Comparison of ENCODE assay signal across 11 cellular contexts in the genomic region with DNA sequence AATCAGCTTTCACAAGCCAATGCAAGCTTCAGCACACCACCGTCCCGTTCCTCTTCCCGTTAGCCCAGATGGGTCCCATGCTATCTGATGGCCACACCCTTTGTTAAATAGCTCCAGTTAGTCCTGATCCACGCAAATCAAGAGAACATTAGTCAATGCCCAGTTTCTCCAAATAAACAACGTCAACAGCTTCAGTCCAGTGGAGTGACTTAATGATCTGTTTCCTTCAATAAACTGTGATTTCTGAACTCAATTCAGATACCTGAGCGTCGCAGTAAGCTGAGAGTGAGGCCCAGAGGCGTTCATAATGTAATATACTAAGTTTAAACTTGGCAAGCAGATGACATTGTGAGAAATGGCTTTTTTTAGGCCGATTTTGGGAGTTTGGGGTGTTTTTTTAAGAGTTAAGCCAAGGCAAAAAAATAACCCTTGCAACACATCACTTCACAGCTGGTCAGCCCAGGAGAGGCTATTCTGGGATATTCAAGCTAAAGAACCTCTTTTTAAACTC.
DNase-seq lines count a peak whose midpoint lies in the region; ATAC-seq and TF ChIP-seq lines count a peak whose summit lies in the region.
"Had no signal": no experiment of that assay in that cellular context is flagged by ENCODE, and none has a peak within 500 bp of the region (broad histone marks: within the 10 kb centered on the region; RNA-seq: fewer than 3 reads in every experiment).

No MANE protein-coding gene starts in this region.

- H3K36me3 ChIP-seq in IMR-90 (ENCODE audit: control insufficient read depth, insufficient read depth, low read length) (no peaks in the 10 kb centered on the region), esophagus squamous epithelium (no peaks in the 10 kb centered on the region), mucosa of rectum (ENCODE audit: control insufficient read depth in 2 of 2, insufficient read depth in 2 of 2, low read length in 2 of 2) (no peaks in the 10 kb centered on the region), transverse colon (no peaks in the 10 kb centered on the region)

- 83% methylated on average over 2 of the region's 9 CpGs; no CpG with 5 or more reads in 1 of the 2 experiments for WGBS in IMR-90 (ENCODE audit: extremely low coverage in 2 of 2, insufficient read length in 1 of 2), 2 experiments
- WGBS in esophagus squamous epithelium, 2 donors = 30 to 34% methylated on average over 9 of the region's 9 CpGs
- 73 to 75% methylated on average over 7 to 9 of the region's 9 CpGs for WGBS in transverse colon (ENCODE audit: low coverage in 1 of 2), 2 donors

- H2AK9ac ChIP-seq in IMR-90 (replicated peaks; ENCODE audit: low read depth, low read length, poor library complexity) = no peak overlapping the region

- peaks cover 26% of the 10 kb centered on the region for H3K4me1 ChIP-seq in IMR-90 (ENCODE audit: control insufficient read depth, insufficient read depth, low read length)
- H3K4me1 ChIP-seq in esophagus squamous epithelium = peaks cover 63 to 97% (median 80%) of the 10 kb centered on the region in 3 donors
- H3K4me1 ChIP-seq in mucosa of rectum (ENCODE audit: control insufficient read depth in 2 of 2, insufficient read depth in 2 of 2, low read length in 2 of 2) = peaks cover 10 to 20% of the 10 kb centered on the region in 2 donors
- peaks cover 12 to 50% (median 32%) of the 10 kb centered on the region in 4 donors for H3K4me1 ChIP-seq in transverse colon

- H2AFZ ChIP-seq in IMR-90 (replicated peaks; ENCODE audit: low read length, poor library complexity) = no peak overlapping the region

- DNase-seq in IMR-90 (peak; percentile 24), esophagus squamous epithelium (lab: John Stamatoyannopoulos, UW) (no peak), transverse colon (no peak), NCI-H2196 treated with DMSO at 0.1 percent for 48 hours (lab: John Stamatoyannopoulos, UW; ENCODE audit: unreplicated experiment) (no peak)
- DNase-seq: activated CD4-positive, CD25-positive, alpha-beta regulatory T cell; NCI-H345; posterior cingulate gyrus had no signal

- no peak overlapping the region for H3K56ac ChIP-seq in IMR-90 (ENCODE audit: extremely low read depth, insufficient read depth, low read length)

- H3K4me3 ChIP-seq in IMR-90 (ENCODE audit: insufficient read depth, low read depth, low read length) (no peak overlapping the region), esophagus squamous epithelium (no peak overlapping the region), mucosa of rectum (ENCODE audit: low read length in 2 of 2) (no peak overlapping the region), transverse colon (no peak overlapping the region)

- dilution Hi-C loops in IMR-90 (cut with HindIII; ENCODE audit: low sequenced_read_pairs, unreplicated experiment) = no loop called here

- H3K18ac ChIP-seq in IMR-90 (ENCODE audit: low read depth, low read length) = peak overlapping the region; percentile 30

- peak overlapping the region; percentile 82 for H2BK120ac ChIP-seq in IMR-90 (ENCODE audit: low read depth, low read length)

- TF ChIP-seq CTCF in IMR-90 (conservative IDR thresholded peaks at IDR 0.05; ENCODE audit: low read depth, low read length) (no peak), esophagus squamous epithelium (IDR thresholded peaks at IDR 0.05) (no peak), transverse colon (IDR thresholded peaks at IDR 0.05) (no peak)

- ATAC-seq in IMR-90 (ENCODE audit: low read depth) (no peak), GM21367 (IDR thresholded peaks at IDR 0.05; ENCODE audit: unreplicated experiment) (no peak), GM18502 (IDR thresholded peaks at IDR 0.05; ENCODE audit: poor library complexity, unreplicated experiment) (no peak), GM21360 (IDR thresholded peaks at IDR 0.05; ENCODE audit: unreplicated experiment) (no peak)

- peak overlapping the region; percentile 65 for H4K91ac ChIP-seq in IMR-90 (ENCODE audit: insufficient read depth, low read depth, low read length)

- intact Hi-C loops in IMR-90 (cut with micrococcal nuclease) (loop anchor here (10.0 kb wide), 2 partner anchors 136 to 216 kb away; no protein-coding TSS in a partner anchor), esophagus squamous epithelium (cut with DNase I) (no loop called here), transverse colon (cut with DNase I; ENCODE audit: low total_unique reads) (loop anchor here (1.0 kb wide), 1 partner anchor 42 kb away; no protein-coding TSS in a partner anchor)

- peak overlapping the region; percentile 74 for H3K14ac ChIP-seq in IMR-90 (replicated peaks; ENCODE audit: low read depth, low read length)

- TF ChIP-seq RAD21 in IMR-90 (IDR thresholded peaks at IDR 0.05; ENCODE audit: low read length) = no peak

- H3K9ac ChIP-seq in IMR-90 (ENCODE audit: low read depth, low read length) = no peak overlapping the region
- H3K9ac ChIP-seq in mucosa of rectum (ENCODE audit: low read depth in 1 of 2, low read length in 2 of 2) = no peak overlapping the region

- CTCF ChIA-PET in IMR-90 (lab: Yijun Ruan, JAX) = no interaction called here

- no peak overlapping the region for H3K27ac ChIP-seq in IMR-90 (ENCODE audit: insufficient read depth, low read length)
- peak overlapping the region; percentile 70 to 93 (median 86) for H3K27ac ChIP-seq in esophagus squamous epithelium
- H3K27ac ChIP-seq in mucosa of rectum (ENCODE audit: low read depth in 2 of 2, low read length in 2 of 2) = peak overlapping the region; percentile 2 to 50
- H3K27ac ChIP-seq in transverse colon = peak overlapping the region; percentile 77 to 85 (median 82)

- H3K9me1 ChIP-seq in IMR-90 (ENCODE audit: insufficient read depth, low read length) = peaks cover 28% of the 10 kb centered on the region

- TF ChIP-seq POLR2A in IMR-90 (IDR thresholded peaks at IDR 0.05; ENCODE audit: low read depth, low read length) = no peak
- no peak for TF ChIP-seq POLR2A in esophagus squamous epithelium (IDR thresholded peaks at IDR 0.05)
- no peak for TF ChIP-seq POLR2A in transverse colon (IDR thresholded peaks at IDR 0.05)

- POLR2A ChIA-PET in IMR-90 (lab: Charles Lee; ENCODE audit: unreplicated experiment) = interaction anchor here (1.2 kb wide), 1 partner anchor 383 kb away, joined by 4 read pairs; no protein-coding TSS in a partner anchor

- H2BK15ac ChIP-seq in IMR-90 (ENCODE audit: low read depth, low read length) = peak overlapping the region; percentile 76; the same call in 1 of the 3 replicates

- H4K20me1 ChIP-seq in IMR-90 (ENCODE audit: insufficient read depth, low read length) = no peaks in the 10 kb centered on the region

- no peaks in the 10 kb centered on the region for H3K9me3 ChIP-seq in IMR-90 (ENCODE audit: control insufficient read depth, insufficient read depth, low read length)
- no peaks in the 10 kb centered on the region for H3K9me3 ChIP-seq in esophagus squamous epithelium
- H3K9me3 ChIP-seq in mucosa of rectum (ENCODE audit: control insufficient read depth in 2 of 2, low read length in 2 of 2) = no peaks in the 10 kb centered on the region
- H3K9me3 ChIP-seq in transverse colon = no peaks in the 10 kb centered on the region

- peak overlapping the region; percentile 14; the same call in 1 of the 2 replicates for H3K23ac ChIP-seq in IMR-90 (ENCODE audit: low read depth, low read length)

- peak overlapping the region; percentile 65 for H3K4ac ChIP-seq in IMR-90 (ENCODE audit: low read depth, low read length)

- in situ Hi-C loops in IMR-90 (cut with MboI; ENCODE audit: low sequenced_read_pairs) (no loop called here), transverse colon (cut with MboI; ENCODE audit: low pct_ligation_motif_present in 1 of 4, low pct_unique_long_range_greater_than_20kb in 1 of 4, low sequenced_read_pairs in 3 of 4) (no loop called here)

- no peak overlapping the region for H2BK5ac ChIP-seq in IMR-90 (ENCODE audit: low read depth, low read length, poor library complexity, severe bottlenecking)

- BruUV-seq in IMR-90 (replicated peaks; lab: Mats Ljungman, UMichigan) = no TSS peak

- H4K8ac ChIP-seq in IMR-90 (ENCODE audit: low read depth in 2 of 2, low read length in 2 of 2) = peak overlapping the region in 1 of 2 experiments; percentile 80; a peak in 1 of 4 replicates

- H3K4me2 ChIP-seq in IMR-90 (ENCODE audit: low read depth, low read length) = no peak overlapping the region

- peak overlapping the region; percentile 19; the same call in 1 of the 2 replicates for H4K5ac ChIP-seq in IMR-90 (ENCODE audit: low read depth, low read length)

- H3K27me3 ChIP-seq in IMR-90 (ENCODE audit: control insufficient read depth, insufficient read depth, low read length) (no peaks in the 10 kb centered on the region), esophagus squamous epithelium (no peaks in the 10 kb centered on the region), mucosa of rectum (ENCODE audit: control insufficient read depth in 2 of 2, insufficient read depth in 2 of 2, low read length in 2 of 2) (no peaks in the 10 kb centered on the region), transverse colon (no peaks in the 10 kb centered on the region)

- H2AK5ac ChIP-seq in IMR-90 (ENCODE audit: low read depth, low read length) = peak overlapping the region; percentile 51

- peak overlapping the region; percentile 70 for H2BK20ac ChIP-seq in IMR-90 (ENCODE audit: low read depth, low read length)

- no peak for TF ChIP-seq EP300 in transverse colon (IDR thresholded peaks at IDR 0.05; ENCODE audit: low read depth)

- peaks cover 0 to 12% of the 10 kb centered on the region in 2 experiments; a peak in 1 of 4 replicates for H3K79me1 ChIP-seq in IMR-90 (ENCODE audit: low read depth in 1 of 2, low read length in 2 of 2)

TF ChIP-seq in IMR-90, 13 proteins besides CTCF, POLR2A, EP300 and RAD21:
- no peak for TF ChIP-seq FOS (IDR thresholded peaks at IDR 0.05; ENCODE audit: low read depth, low read length)
- no peak for TF ChIP-seq MAZ (IDR thresholded peaks at IDR 0.05; ENCODE audit: borderline replicate concordance, low read depth, low read length)
- no peak for TF ChIP-seq RFX5 (IDR thresholded peaks at IDR 0.05; ENCODE audit: low read depth, low read length)
- TF ChIP-seq MAFK (IDR thresholded peaks at IDR 0.05; ENCODE audit: low read depth, low read length) = no peak
- TF ChIP-seq MXI1 (IDR thresholded peaks at IDR 0.05; ENCODE audit: borderline replicate concordance, low read depth, low read length) = no peak
- no peak for TF ChIP-seq RCOR1 (IDR thresholded peaks at IDR 0.05; ENCODE audit: insufficient replicate concordance, low read length)
- no peak for TF ChIP-seq SMC3 (IDR thresholded peaks at IDR 0.05; ENCODE audit: low read depth, low read length)
- TF ChIP-seq NFE2L2 (IDR thresholded peaks at IDR 0.05; ENCODE audit: low read depth, low read length) = no peak
- TF ChIP-seq CEBPB (IDR thresholded peaks at IDR 0.05; ENCODE audit: low read depth, low read length) = no peak
- TF ChIP-seq CHD1 (IDR thresholded peaks at IDR 0.05; ENCODE audit: low read depth, low read length) = no peak
